In the genomic region with DNA sequence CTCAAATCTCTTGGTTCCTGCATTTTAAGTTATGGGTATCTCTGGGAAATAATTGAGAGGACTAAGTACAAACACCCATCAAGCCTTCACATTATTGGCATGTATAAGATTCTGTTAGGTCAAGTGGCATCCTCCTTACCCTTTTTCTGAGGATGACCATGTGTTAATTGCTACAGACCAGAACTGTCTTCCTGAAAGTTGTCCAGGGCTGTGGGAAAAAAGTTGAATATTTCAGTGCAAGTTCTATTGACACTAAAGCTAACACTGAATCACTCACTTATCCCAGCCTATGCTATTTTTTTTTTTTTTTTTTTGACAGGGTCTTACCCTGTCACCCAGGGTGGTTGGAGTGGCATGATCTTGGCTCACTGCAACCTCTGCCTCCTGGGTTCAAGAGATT, we compare ENCODE assay signal across 1 cellular context.
TF ChIP-seq lines count a peak whose summit lies in the region.

No MANE protein-coding gene starts in this region.

TF ChIP-seq in endothelial cell of umbilical vein, 7 proteins besides CTCF, POLR2A, EP300 and RAD21:
- TF ChIP-seq FOS (IDR thresholded peaks at IDR 0.05; ENCODE audit: borderline replicate concordance, insufficient read depth, low read length) (no peak), JUN (IDR thresholded peaks at IDR 0.05; ENCODE audit: borderline replicate concordance, insufficient read depth, insufficient read length, low read depth) (no peak), MYC (IDR thresholded peaks at IDR 0.05; ENCODE audit: low read depth, low read length) (no peak), POLR2AphosphoS5 (IDR thresholded peaks at IDR 0.05; ENCODE audit: insufficient read depth, low read depth, low read length) (no peak)
